Comparison of ENCODE assay signal across 9 cellular contexts in the genomic region with DNA sequence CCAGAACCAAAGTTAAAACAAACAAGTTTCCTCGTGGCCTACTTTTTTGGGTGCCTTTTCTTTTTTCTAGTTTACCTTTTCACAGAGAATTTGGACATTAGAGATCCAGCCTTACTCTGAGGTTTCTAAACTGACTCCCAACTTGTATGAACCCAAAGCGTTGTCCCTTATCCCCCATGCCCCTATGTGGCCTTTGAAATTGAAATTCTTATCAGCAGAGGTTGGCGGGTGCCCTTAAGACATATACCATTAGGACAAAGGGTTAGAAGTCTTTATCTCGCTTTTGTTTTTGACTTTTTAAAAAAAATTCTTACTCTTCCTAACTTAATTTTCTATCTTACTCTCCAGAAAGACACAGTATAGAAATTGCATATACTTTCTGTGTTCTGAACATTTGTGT.
"Had no signal": no experiment of that assay in that cellular context is flagged by ENCODE, and none has a peak within 500 bp of the region (broad histone marks: within the 10 kb centered on the region; RNA-seq: fewer than 3 reads in every experiment).

No MANE protein-coding gene starts in this region.

- DNase-seq: GM23248, GOT3, H7, H9, HCEC 1CT, HFFc6 had no signal

- H3K4me3 Mint-ChIP-seq: GM23338, H9, HFFc6 had no signal

- H3K27ac ChIP-seq: GM23248 had no signal

- H3K36me3 ChIP-seq: HAP-1 had no signal

- H3K27ac Mint-ChIP-seq: GM23338, H9, HFFc6 had no signal

- H3K9ac ChIP-seq: GM23248 had no signal

- H2AFZ ChIP-seq: GM23248, GM23338 had no signal

- H3K9me3 Mint-ChIP-seq: HFFc6 had no signal

- H3K4me2 ChIP-seq: GM23338 had no signal

- H3K9me3 ChIP-seq: HAP-1 had no signal

- H3K4me1 ChIP-seq: HAP-1 had no signal

- H3K4me3 ChIP-seq: GM23248, GM23338, HAP-1 had no signal

- ATAC-seq: GM23338, HCT116 had no signal
